In the genomic region with DNA sequence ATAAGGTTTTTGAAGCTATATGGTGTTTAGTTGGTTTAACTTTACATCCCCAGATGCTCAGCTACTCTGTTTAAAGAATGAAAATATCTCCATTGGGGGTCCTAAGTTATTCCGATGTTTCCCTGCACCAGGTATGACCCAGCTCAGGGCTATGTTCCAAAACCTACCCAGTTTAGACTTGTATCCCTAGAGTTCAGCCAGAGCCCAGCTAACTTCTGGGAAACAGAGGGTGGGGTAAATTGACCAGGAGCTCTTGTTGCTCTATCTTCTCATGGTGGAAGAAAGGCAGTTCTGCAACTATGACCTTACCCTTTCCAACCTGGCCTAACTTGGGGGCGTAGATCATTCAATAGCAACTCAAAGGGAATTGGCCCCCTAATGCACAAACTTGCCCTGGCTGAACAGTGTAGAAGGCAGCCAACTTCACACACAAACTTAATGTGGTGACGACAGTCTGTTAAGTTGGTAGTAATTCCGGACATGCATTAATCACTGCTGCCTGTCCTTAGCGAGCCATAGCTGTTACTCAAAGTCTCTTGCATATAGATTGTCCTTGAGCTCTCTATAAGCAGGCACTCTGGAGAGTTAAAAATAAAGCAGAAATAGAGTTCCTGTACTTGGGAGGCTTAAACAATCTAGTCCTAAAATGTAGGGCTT, we compare ENCODE assay signal across 18 cellular contexts. TPM values are rescaled to one million over a fixed set of nuclear protein-coding genes. Genes with fewer than 3 reads are reported as not detected.
A peak's percentile ranks its signal among the peaks of the same experiment; 100 is the strongest.
DNase-seq lines count a peak whose midpoint lies in the region; FAIRE-seq and TF ChIP-seq lines count a peak whose summit lies in the region.
"Had no signal": no experiment of that assay in that cellular context is flagged by ENCODE, and none has a peak within 500 bp of the region (broad histone marks: within the 10 kb centered on the region; RNA-seq: fewer than 3 reads in every experiment).

No MANE protein-coding gene starts in this region.

- H3K36me3 ChIP-seq in BLaER1 treated with 17β-estradiol and CSF1 and Interleukin-3, amounts not matched to agents 10 nM and 100 nM = no peaks in the 10 kb centered on the region
- H3K36me3 ChIP-seq in ascending aorta = no peaks in the 10 kb centered on the region
- H3K36me3 ChIP-seq: left ventricle myocardium inferior had no signal

- peaks cover 27% of the 10 kb centered on the region for H3K4me1 Mint-ChIP-seq in brain

- intact Hi-C loops in ascending aorta (cut with DNase I) = loop anchor here (10.0 kb wide), 1 partner anchor 286 kb away; no protein-coding TSS in a partner anchor

- H3K27ac Mint-ChIP-seq in brain = peak overlapping the region in 3 of 5 experiments; percentile 13 to 65 (median 65)
- H3K27ac Mint-ChIP-seq: activated CD8-positive, alpha-beta memory T cell treated with anti-CD3 and anti-CD28 coated beads, Interleukin-2, amount 10 ng/mL, durations not matched to agents 7 days and 5 days; activated naive CD8-positive, alpha-beta T cell treated with anti-CD3 and anti-CD28 coated beads, Interleukin-2, amount 10 ng/mL, durations not matched to agents 7 days and 5 days; activated T-helper 2 cell treated with anti-CD3 and anti-CD28 coated beads, Interferon-gamma antibody, Interleukin-2, Interleukin-4, amounts not matched to agents 10 μg/mL and 5 μg/mL and 100 μg/mL, durations not matched to agents 14 hours and 24 hours and 36 hours had no signal

- H3K9me3 Mint-ChIP-seq in brain = peaks cover 0 to under 1% (median 0%) of the 10 kb centered on the region in 5 experiments
- H3K9me3 Mint-ChIP-seq: activated naive CD8-positive, alpha-beta T cell treated with anti-CD3 and anti-CD28 coated beads, Interleukin-2, amount 10 ng/mL, durations not matched to agents 7 days and 5 days; activated T-helper 2 cell treated with anti-CD3 and anti-CD28 coated beads, Interferon-gamma antibody, Interleukin-2, Interleukin-4, amounts not matched to agents 10 μg/mL and 5 μg/mL and 100 μg/mL, durations not matched to agents 14 hours and 24 hours and 36 hours had no signal

- peaks cover 38 to 95% (median 51%) of the 10 kb centered on the region in 10 experiments for H3K4me1 ChIP-seq in BLaER1 treated with 17β-estradiol and CSF1 and Interleukin-3, amounts not matched to agents 10 nM and 100 nM
- peaks cover 0 to 5% of the 10 kb centered on the region in 2 donors for H3K4me1 ChIP-seq in ascending aorta

- no peaks in the 10 kb centered on the region; a peak in 2 of 22 replicates for H4K20me1 ChIP-seq in BLaER1 treated with 17β-estradiol and CSF1 and Interleukin-3, amounts not matched to agents 10 nM and 100 nM

- peak overlapping the region in 7 of 11 experiments; percentile 13 to 53 (median 35); a peak in 9 of 22 replicates for H3K9ac ChIP-seq in BLaER1 treated with 17β-estradiol and CSF1 and Interleukin-3, amounts not matched to agents 10 nM and 100 nM

- H3K9me3 ChIP-seq in BLaER1 treated with 17β-estradiol and CSF1 and Interleukin-3, amounts not matched to agents 10 nM and 100 nM (replicated peaks in 1 of 11) = no peaks in the 10 kb centered on the region
- no peaks in the 10 kb centered on the region for H3K9me3 ChIP-seq in ascending aorta
- H3K9me3 ChIP-seq: left ventricle myocardium inferior, mucosa of descending colon had no signal

- H3K27me3 ChIP-seq in BLaER1 treated with 17β-estradiol and CSF1 and Interleukin-3, amounts not matched to agents 10 nM and 100 nM = no peaks in the 10 kb centered on the region
- H3K27me3 ChIP-seq in ascending aorta = no peaks in the 10 kb centered on the region

- H3K27ac ChIP-seq in BLaER1 treated with 17β-estradiol and CSF1 and Interleukin-3, amounts not matched to agents 10 nM and 100 nM = peak overlapping the region in 5 of 11 experiments; percentile 8 to 41 (median 20); a peak in 10 of 22 replicates
- H3K27ac ChIP-seq in ascending aorta = no peak overlapping the region
- H3K27ac ChIP-seq: coronary artery, left ventricle myocardium inferior had no signal

- peak; percentile 46 for FAIRE-seq in GM18507 (lab: Jason Lieb, UNC)

- H3K4me3 ChIP-seq in BLaER1 treated with 17β-estradiol and CSF1 and Interleukin-3, amounts not matched to agents 10 nM and 100 nM = peak overlapping the region in 2 of 10 experiments; percentile 1 to 20; a peak in 2 of 20 replicates
- H3K4me3 ChIP-seq in ascending aorta = no peak overlapping the region
- H3K4me3 ChIP-seq: coronary artery, left ventricle myocardium inferior, mucosa of descending colon had no signal

- no peak for TF ChIP-seq CTCF in brain (conservative IDR thresholded peaks at IDR 0.05)
- TF ChIP-seq CTCF in ascending aorta (IDR thresholded peaks at IDR 0.05) = no peak

- H3K4me2 ChIP-seq in BLaER1 treated with 17β-estradiol and CSF1 and Interleukin-3, amounts not matched to agents 10 nM and 100 nM = peak overlapping the region; percentile 54 to 89 (median 75)

- H3K27me3 Mint-ChIP-seq in brain = no peaks in the 10 kb centered on the region
- H3K27me3 Mint-ChIP-seq: activated CD8-positive, alpha-beta memory T cell treated with anti-CD3 and anti-CD28 coated beads, Interleukin-2, amount 10 ng/mL, durations not matched to agents 7 days and 5 days had no signal

- no peaks in the 10 kb centered on the region for H3K36me3 Mint-ChIP-seq in brain
- H3K36me3 Mint-ChIP-seq: activated CD8-positive, alpha-beta memory T cell treated with anti-CD3 and anti-CD28 coated beads, Interleukin-2, amount 10 ng/mL, durations not matched to agents 7 days and 5 days; activated naive CD8-positive, alpha-beta T cell treated with anti-CD3 and anti-CD28 coated beads, Interleukin-2, amount 10 ng/mL, durations not matched to agents 7 days and 5 days had no signal

- peak overlapping the region in 2 of 5 experiments; percentile 22 to 44 for H3K4me3 Mint-ChIP-seq in brain
- H3K4me3 Mint-ChIP-seq: activated CD8-positive, alpha-beta memory T cell treated with anti-CD3 and anti-CD28 coated beads, Interleukin-2, amount 10 ng/mL, durations not matched to agents 7 days and 5 days; activated naive CD8-positive, alpha-beta T cell treated with anti-CD3 and anti-CD28 coated beads, Interleukin-2, amount 10 ng/mL, durations not matched to agents 7 days and 5 days had no signal

- DNase-seq in GM18507 (ENCODE audit: extremely low spot score, insufficient read length, low read depth) (no peak), renal cortical epithelial cell (ENCODE audit: low read depth) (peak; percentile 30), ascending aorta (ENCODE audit: low spot score in 2 of 2) (no peak), CD1c-positive myeloid dendritic cell (ENCODE audit: extremely low spot score) (no peak), OCI-M1 (lab: John Stamatoyannopoulos, UW) (no peak)
- DNase-seq: activated CD4-positive, alpha-beta T cell treated with anti-CD3 and anti-CD28 coated beads for 4 hours; activated CD8-positive, alpha-beta memory T cell treated with anti-CD3 and anti-CD28 coated beads, Interleukin-2, amount 10 ng/mL, durations not matched to agents 7 days and 5 days; activated naive CD8-positive, alpha-beta T cell treated with anti-CD3 and anti-CD28 coated beads, Interleukin-2, amount 10 ng/mL, durations not matched to agents 7 days and 5 days; left ventricle myocardium inferior; mucosa of descending colon; NCI-H446 treated with DMSO at 0.1 percent for 48 hours; retina; stimulated activated CD4-positive, alpha-beta T cell treated with anti-CD3 and anti-CD28 coated beads, Interleukin-12 subunit alpha, Interleukin-12 subunit beta, amount 100 ng/mL, for 4 hours; substantia nigra had no signal

RNA-seq across cellular contexts. Expression of a gene that starts 5.4 kb away (rescaled TPM):
- polyA plus RNA-seq in brain (ENCODE audit: insufficient read depth, low read depth, low replicate concordance) = 7.9 TPM
- 18.9 and 39.4 TPM in 2 replicates for total RNA-seq in renal cortical epithelial cell
- 31.7 TPM for total RNA-seq in ascending aorta
